In the genomic region with DNA sequence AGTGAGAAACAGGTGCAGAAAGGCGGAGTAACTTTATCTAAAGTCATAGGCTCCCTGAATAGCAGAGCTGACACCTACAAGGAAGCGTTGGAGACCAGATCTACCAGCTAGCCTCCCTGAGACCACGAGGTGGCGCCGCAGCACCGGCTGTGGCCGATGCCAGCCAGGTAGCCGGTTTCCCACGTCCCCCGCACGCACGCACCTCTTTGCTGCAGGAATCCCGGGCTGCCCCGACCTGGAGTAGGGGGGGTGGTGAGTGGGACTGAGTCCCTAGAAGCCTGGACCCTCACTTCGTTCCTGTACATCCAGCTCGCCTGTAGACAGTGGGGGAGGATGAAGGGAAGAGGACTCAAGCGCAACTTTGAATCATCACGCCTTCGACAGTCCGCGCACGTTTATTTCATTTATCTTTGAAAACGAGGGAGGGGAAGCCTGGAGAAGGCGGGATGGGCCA, we compare ENCODE assay signal across 1 cellular context.
TF ChIP-seq lines count a peak whose summit lies in the region.

No MANE protein-coding gene starts in this region.

TF ChIP-seq in K562, 482 proteins besides CTCF, POLR2A, EP300 and RAD21 (continued from another document and continues in another):
- TF ChIP-seq, protein P1, sequence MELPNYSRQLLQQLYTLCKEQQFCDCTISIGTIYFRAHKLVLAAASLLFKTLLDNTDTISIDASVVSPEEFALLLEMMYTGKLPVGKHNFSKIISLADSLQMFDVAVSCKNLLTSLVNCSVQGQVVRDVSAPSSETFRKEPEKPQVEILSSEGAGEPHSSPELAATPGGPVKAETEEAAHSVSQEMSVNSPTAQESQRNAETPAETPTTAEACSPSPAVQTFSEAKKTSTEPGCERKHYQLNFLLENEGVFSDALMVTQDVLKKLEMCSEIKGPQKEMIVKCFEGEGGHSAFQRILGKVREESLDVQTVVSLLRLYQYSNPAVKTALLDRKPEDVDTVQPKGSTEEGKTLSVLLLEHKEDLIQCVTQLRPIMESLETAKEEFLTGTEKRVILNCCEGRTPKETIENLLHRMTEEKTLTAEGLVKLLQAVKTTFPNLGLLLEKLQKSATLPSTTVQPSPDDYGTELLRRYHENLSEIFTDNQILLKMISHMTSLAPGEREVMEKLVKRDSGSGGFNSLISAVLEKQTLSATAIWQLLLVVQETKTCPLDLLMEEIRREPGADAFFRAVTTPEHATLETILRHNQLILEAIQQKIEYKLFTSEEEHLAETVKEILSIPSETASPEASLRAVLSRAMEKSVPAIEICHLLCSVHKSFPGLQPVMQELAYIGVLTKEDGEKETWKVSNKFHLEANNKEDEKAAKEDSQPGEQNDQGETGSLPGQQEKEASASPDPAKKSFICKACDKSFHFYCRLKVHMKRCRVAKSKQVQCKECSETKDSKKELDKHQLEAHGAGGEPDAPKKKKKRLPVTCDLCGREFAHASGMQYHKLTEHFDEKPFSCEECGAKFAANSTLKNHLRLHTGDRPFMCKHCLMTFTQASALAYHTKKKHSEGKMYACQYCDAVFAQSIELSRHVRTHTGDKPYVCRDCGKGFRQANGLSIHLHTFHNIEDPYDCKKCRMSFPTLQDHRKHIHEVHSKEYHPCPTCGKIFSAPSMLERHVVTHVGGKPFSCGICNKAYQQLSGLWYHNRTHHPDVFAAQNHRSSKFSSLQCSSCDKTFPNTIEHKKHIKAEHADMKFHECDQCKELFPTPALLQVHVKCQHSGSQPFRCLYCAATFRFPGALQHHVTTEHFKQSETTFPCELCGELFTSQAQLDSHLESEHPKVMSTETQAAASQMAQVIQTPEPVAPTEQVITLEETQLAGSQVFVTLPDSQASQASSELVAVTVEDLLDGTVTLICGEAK (IDR thresholded peaks at IDR 0.05), result no peak
- TF ChIP-seq, protein P1 (CRISPR knock-in tag; IDR thresholded peaks at IDR 0.05), result no peak
- TF ChIP-seq SP2 (IDR thresholded peaks at IDR 0.05; ENCODE audit: extremely low read depth, low read depth, low read length, poor library complexity, severe bottlenecking), result no peak
- TF ChIP-seq BCOR (IDR thresholded peaks at IDR 0.05), result no peak
- no peak for TF ChIP-seq MED1 (CRISPR knock-in tag; IDR thresholded peaks at IDR 0.05; ENCODE audit: borderline replicate concordance)
- TF ChIP-seq BRCA1 (IDR thresholded peaks at IDR 0.05), result no peak
- TF ChIP-seq BRCA1 (CRISPR knock-in tag; IDR thresholded peaks at IDR 0.05), result no peak
- TF ChIP-seq GABPB1 (CRISPR knock-in tag; IDR thresholded peaks at IDR 0.05), result peak; percentile 45; the same call in 1 of the 2 replicates
- TF ChIP-seq SMARCA4 (IDR thresholded peaks at IDR 0.05), result no peak
- TF ChIP-seq POLR3G (IDR thresholded peaks at IDR 0.05; ENCODE audit: extremely low read depth, insufficient read length, insufficient replicate concordance), result no peak
- no peak for TF ChIP-seq SMAD4 (CRISPR knock-in tag; conservative IDR thresholded peaks at IDR 0.05)
- TF ChIP-seq PRDM10 (IDR thresholded peaks at IDR 0.05; ENCODE audit: partially characterized antibody), result no peak
- TF ChIP-seq FOXM1 (IDR thresholded peaks at IDR 0.05; ENCODE audit: low read depth), result no peak
- no peak for TF ChIP-seq FOXM1 (CRISPR knock-in tag; IDR thresholded peaks at IDR 0.05; ENCODE audit: low read depth)
- no peak for TF ChIP-seq MBD1 (CRISPR knock-in tag; IDR thresholded peaks at IDR 0.05)
- TF ChIP-seq RBM34 (IDR thresholded peaks at IDR 0.05; ENCODE audit: borderline replicate concordance, insufficient read depth, low read length), result no peak
- no peak for TF ChIP-seq ZNF3 (CRISPR knock-in tag; IDR thresholded peaks at IDR 0.05)
- no peak for TF ChIP-seq SETDB1 (IDR thresholded peaks at IDR 0.05; ENCODE audit: low read length)
- no peak for TF ChIP-seq U2AF2 (optimal IDR thresholded peaks at IDR 0.05; ENCODE audit: low read depth, low read length)
- TF ChIP-seq, protein P2, sequence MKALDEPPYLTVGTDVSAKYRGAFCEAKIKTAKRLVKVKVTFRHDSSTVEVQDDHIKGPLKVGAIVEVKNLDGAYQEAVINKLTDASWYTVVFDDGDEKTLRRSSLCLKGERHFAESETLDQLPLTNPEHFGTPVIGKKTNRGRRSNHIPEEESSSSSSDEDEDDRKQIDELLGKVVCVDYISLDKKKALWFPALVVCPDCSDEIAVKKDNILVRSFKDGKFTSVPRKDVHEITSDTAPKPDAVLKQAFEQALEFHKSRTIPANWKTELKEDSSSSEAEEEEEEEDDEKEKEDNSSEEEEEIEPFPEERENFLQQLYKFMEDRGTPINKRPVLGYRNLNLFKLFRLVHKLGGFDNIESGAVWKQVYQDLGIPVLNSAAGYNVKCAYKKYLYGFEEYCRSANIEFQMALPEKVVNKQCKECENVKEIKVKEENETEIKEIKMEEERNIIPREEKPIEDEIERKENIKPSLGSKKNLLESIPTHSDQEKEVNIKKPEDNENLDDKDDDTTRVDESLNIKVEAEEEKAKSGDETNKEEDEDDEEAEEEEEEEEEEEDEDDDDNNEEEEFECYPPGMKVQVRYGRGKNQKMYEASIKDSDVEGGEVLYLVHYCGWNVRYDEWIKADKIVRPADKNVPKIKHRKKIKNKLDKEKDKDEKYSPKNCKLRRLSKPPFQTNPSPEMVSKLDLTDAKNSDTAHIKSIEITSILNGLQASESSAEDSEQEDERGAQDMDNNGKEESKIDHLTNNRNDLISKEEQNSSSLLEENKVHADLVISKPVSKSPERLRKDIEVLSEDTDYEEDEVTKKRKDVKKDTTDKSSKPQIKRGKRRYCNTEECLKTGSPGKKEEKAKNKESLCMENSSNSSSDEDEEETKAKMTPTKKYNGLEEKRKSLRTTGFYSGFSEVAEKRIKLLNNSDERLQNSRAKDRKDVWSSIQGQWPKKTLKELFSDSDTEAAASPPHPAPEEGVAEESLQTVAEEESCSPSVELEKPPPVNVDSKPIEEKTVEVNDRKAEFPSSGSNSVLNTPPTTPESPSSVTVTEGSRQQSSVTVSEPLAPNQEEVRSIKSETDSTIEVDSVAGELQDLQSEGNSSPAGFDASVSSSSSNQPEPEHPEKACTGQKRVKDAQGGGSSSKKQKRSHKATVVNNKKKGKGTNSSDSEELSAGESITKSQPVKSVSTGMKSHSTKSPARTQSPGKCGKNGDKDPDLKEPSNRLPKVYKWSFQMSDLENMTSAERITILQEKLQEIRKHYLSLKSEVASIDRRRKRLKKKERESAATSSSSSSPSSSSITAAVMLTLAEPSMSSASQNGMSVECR (CRISPR knock-in tag; IDR thresholded peaks at IDR 0.05), result no peak
- no peak for TF ChIP-seq TCF7 (IDR thresholded peaks at IDR 0.05; ENCODE audit: borderline replicate concordance)
- no peak for TF ChIP-seq CBX5 (IDR thresholded peaks at IDR 0.05; ENCODE audit: borderline replicate concordance, low read depth)
- no peak; the same call in 1 of the 2 replicates for TF ChIP-seq MXI1 (IDR thresholded peaks at IDR 0.05; ENCODE audit: low read depth, low read length)
- no peak for TF ChIP-seq MBD2 (IDR thresholded peaks at IDR 0.05; ENCODE audit: borderline replicate concordance, low read depth)
- no peak for TF ChIP-seq ZNF444 (CRISPR knock-in tag; IDR thresholded peaks at IDR 0.05)
- TF ChIP-seq, protein P3, sequence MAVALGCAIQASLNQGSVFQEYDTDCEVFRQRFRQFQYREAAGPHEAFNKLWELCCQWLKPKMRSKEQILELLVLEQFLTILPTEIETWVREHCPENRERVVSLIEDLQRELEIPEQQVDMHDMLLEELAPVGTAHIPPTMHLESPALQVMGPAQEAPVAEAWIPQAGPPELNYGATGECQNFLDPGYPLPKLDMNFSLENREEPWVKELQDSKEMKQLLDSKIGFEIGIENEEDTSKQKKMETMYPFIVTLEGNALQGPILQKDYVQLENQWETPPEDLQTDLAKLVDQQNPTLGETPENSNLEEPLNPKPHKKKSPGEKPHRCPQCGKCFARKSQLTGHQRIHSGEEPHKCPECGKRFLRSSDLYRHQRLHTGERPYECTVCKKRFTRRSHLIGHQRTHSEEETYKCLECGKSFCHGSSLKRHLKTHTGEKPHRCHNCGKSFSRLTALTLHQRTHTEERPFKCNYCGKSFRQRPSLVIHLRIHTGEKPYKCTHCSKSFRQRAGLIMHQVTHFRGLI (CRISPR knock-in tag; IDR thresholded peaks at IDR 0.05), result no peak
- TF ChIP-seq ZNF507 (tag; conservative IDR thresholded peaks at IDR 0.05), result no peak
- TF ChIP-seq MAFG (tag; conservative IDR thresholded peaks at IDR 0.05), result no peak
- TF ChIP-seq, protein P4, sequence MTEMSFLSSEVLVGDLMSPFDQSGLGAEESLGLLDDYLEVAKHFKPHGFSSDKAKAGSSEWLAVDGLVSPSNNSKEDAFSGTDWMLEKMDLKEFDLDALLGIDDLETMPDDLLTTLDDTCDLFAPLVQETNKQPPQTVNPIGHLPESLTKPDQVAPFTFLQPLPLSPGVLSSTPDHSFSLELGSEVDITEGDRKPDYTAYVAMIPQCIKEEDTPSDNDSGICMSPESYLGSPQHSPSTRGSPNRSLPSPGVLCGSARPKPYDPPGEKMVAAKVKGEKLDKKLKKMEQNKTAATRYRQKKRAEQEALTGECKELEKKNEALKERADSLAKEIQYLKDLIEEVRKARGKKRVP (CRISPR knock-in tag; IDR thresholded peaks at IDR 0.05), result no peak
- TF ChIP-seq ZNF551 (CRISPR knock-in tag; IDR thresholded peaks at IDR 0.05), result no peak
- TF ChIP-seq, protein P5, sequence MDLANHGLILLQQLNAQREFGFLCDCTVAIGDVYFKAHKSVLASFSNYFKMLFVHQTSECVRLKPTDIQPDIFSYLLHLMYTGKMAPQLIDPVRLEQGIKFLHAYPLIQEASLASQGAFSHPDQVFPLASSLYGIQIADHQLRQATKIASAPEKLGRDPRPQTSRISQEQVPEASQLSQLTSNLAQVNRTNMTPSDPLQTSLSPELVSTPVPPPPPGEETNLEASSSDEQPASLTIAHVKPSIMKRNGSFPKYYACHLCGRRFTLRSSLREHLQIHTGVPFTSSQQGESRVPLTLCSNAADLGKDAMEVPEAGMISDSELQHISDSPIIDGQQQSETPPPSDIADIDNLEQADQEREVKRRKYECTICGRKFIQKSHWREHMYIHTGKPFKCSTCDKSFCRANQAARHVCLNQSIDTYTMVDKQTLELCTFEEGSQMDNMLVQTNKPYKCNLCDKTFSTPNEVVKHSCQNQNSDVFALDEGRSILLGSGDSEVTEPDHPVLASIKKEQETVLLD (IDR thresholded peaks at IDR 0.05), result no peak
- TF ChIP-seq, protein P6, sequence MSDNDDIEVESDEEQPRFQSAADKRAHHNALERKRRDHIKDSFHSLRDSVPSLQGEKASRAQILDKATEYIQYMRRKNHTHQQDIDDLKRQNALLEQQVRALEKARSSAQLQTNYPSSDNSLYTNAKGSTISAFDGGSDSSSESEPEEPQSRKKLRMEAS (CRISPR knock-in tag; IDR thresholded peaks at IDR 0.05), result peak; percentile 60
